ENCODE assay signal across 22 cellular contexts in genomic region chr5:121055586-121055985, GRCh38.
"Had no signal": no experiment of that assay in that cellular context is flagged by ENCODE, and none has a peak within 500 bp of the region (broad histone marks: within the 10 kb centered on the region; RNA-seq: fewer than 3 reads in every experiment).

No MANE protein-coding gene starts in this region.

- H3K27ac ChIP-seq: coronary artery, esophagus muscularis mucosa, foreskin keratinocyte, gastroesophageal sphincter, heart left ventricle, hepatocyte, left lung, lower lobe of right lung had no signal

- DNase-seq: effector CD8-positive, alpha-beta T cell; effector memory CD8-positive, alpha-beta T cell; endodermal cell; foreskin keratinocyte; heart left ventricle; hypothalamus; immature natural killer cell; islet precursor cell; left cardiac atrium; left lung; left ventricle myocardium superior; lower lobe of right lung; mesenchymal stem cell; mucosa of descending colon; naive B cell; naive thymus-derived CD8-positive, alpha-beta T cell had no signal

- H3K36me3 ChIP-seq: esophagus muscularis mucosa, gastroesophageal sphincter, heart left ventricle, left lung, lower lobe of right lung had no signal

- ATAC-seq: effector memory CD8-positive, alpha-beta T cell; foreskin keratinocyte; gastroesophageal sphincter; heart left ventricle; left cardiac atrium; left lung; left ventricle myocardium superior; lower lobe of right lung; mucosa of descending colon; naive thymus-derived CD8-positive, alpha-beta T cell had no signal

- FAIRE-seq: colon, endometrium had no signal

- H3K9me3 ChIP-seq: esophagus muscularis mucosa, gastroesophageal sphincter, heart left ventricle, lower lobe of right lung, mucosa of descending colon had no signal

- H3K4me3 ChIP-seq: coronary artery, esophagus muscularis mucosa, gastroesophageal sphincter, heart left ventricle, hepatocyte, left lung, lower lobe of right lung, mucosa of descending colon had no signal

- H3K4me1 ChIP-seq: esophagus muscularis mucosa, foreskin keratinocyte, gastroesophageal sphincter, heart left ventricle, left lung, lower lobe of right lung had no signal
